ENCODE assay signal across 25 cellular contexts in genomic region chr5:43145071-43145470, GRCh38. TPM values are rescaled to one million over a fixed set of nuclear protein-coding genes. Genes with fewer than 3 reads are reported as not detected.
"Had no signal": no experiment of that assay in that cellular context is flagged by ENCODE, and none has a peak within 500 bp of the region (broad histone marks: within the 10 kb centered on the region; RNA-seq: fewer than 3 reads in every experiment).

No MANE protein-coding gene starts in this region.

- DNase-seq: IMR-90, Karpas-422, KG1, MG63, NCI-H1092, NCI-H1105 treated with DMSO at 0.1 percent for 48 hours, NCI-H1417 treated with DMSO at 0.1 percent for 48 hours, NCI-H187, NCI-H2029, NCI-H2081 treated with DMSO at 0.1 percent for 48 hours, NCI-H2171, NCI-H226, NCI-H446, NCI-H510A, NCI-H524 treated with DMSO at 0.1 percent for 48 hours, NCI-H69, NCI-H774, PC-3, SHP77, SK-N-SH, SW 1271 had no signal

- H3K27ac ChIP-seq: RWPE1 had no signal

- H3K9ac ChIP-seq: SK-N-SH had no signal

- H3K4me3 ChIP-seq: MG63 had no signal

- ATAC-seq: HepG2, Panc1, PC-3 had no signal

- H3K9me3 ChIP-seq: MG63, SK-N-SH had no signal

- H3K27me3 ChIP-seq: MG63 had no signal

- H3K4me2 ChIP-seq: SK-N-SH had no signal

RNA-seq across cellular contexts. Expression of gene NIM1K, which starts 47.0 kb away (rescaled TPM):
- total RNA-seq: HepG2, HT-29 had no signal
